ENCODE assay signal across 8 cellular contexts in the genomic region with DNA sequence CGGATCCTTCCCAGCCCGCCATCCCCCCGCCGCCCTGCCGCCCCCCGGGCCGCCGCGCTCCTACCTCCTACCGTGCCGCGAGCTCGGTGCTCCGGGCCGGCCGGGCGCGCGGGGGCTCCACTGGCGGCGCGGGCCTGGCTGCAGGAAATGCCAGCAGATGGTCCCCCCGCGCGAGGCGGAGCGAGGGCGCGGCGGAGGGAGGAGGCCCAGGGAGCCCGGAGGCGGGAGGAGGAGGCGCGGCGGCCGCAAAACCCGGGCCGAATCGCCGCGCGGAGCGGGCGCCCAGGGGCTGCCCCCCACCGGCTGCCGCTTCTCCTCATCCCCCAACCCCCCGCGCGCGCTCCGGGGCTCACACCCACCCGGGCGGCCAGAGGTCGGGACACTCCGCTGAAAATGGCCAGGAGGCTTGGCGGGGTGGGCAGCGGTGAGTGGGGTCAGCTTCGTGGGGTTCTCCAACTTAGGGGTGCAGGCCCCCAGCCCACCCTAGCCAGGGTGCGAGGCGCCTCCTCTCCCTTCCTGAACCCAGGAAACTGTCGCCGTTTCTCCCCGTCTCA. TPM values are rescaled to one million over a fixed set of nuclear protein-coding genes. Genes with fewer than 3 reads are reported as not detected.
DNase-seq lines count a peak whose midpoint lies in the region; ATAC-seq and TF ChIP-seq lines count a peak whose summit lies in the region.

Gene OSBPL5, minus strand, starts transcription at position 159 of the 554 bp plus-strand sequence. CDS start 36,162 bp downstream, outside the sequence.

- H3K4me1 Mint-ChIP-seq in activated T-helper 1 cell treated with anti-CD3 and anti-CD28 coated beads, Interleukin-12 subunit alpha, Interleukin-12 subunit beta, Interleukin-2, Interleukin-4 antibody, amounts not matched to agents 30 ng/mL and 10 ng/mL and 1 ng/mL, durations not matched to agents 14 hours and 24 hours and 36 hours (ENCODE audit: low read depth): peaks cover 11% of the 10 kb centered on the region

- TF ChIP-seq POLR2A in esophagus muscularis mucosa (IDR thresholded peaks at IDR 0.05; ENCODE audit: low read depth): no peak

- H3K27me3 ChIP-seq in esophagus muscularis mucosa (no peaks in the 10 kb centered on the region), mononuclear cell (ENCODE audit: insufficient read depth, low read length) (peaks cover 2% of the 10 kb centered on the region)

- DNase-seq in NCI-H82 (lab: John Stamatoyannopoulos, UW) (peak; percentile 74), esophagus muscularis mucosa (ENCODE audit: extremely low spot score) (no peak)
- peak; percentile 22 for DNase-seq in activated T-helper 1 cell treated with anti-CD3 and anti-CD28 coated beads, Interleukin-12 subunit alpha, Interleukin-12 subunit beta, Interleukin-2, Interleukin-4 antibody, amounts not matched to agents 30 ng/mL and 10 ng/mL and 1 ng/mL, durations not matched to agents 14 hours and 24 hours and 36 hours (ENCODE audit: low spot score)
- peak; percentile 19 to 28 for DNase-seq in stimulated activated CD8-positive, alpha-beta memory T cell treated with anti-CD3 and anti-CD28 coated beads, Interleukin-7, amount 100 ng/mL, for 1 hour (ENCODE audit: low read depth in 2 of 2)

- intact Hi-C loops in activated T-helper 1 cell treated with anti-CD3 and anti-CD28 coated beads, Interleukin-12 subunit alpha, Interleukin-12 subunit beta, Interleukin-2, Interleukin-4 antibody, amounts not matched to agents 30 ng/mL and 10 ng/mL and 1 ng/mL, durations not matched to agents 14 hours and 24 hours and 36 hours (cut with micrococcal nuclease): no loop called here
- intact Hi-C loops in esophagus muscularis mucosa (cut with DNase I): loop anchor here (5.0 kb wide), 1 partner anchor 43 kb away; no protein-coding TSS in a partner anchor

- peak within 1 kb of the TSS; percentile 85 to 99 (median 96) for H3K4me3 ChIP-seq in esophagus muscularis mucosa
- H3K4me3 ChIP-seq in mononuclear cell (ENCODE audit: low read length): peak within 1 kb of the TSS; percentile 55

- peak within 1 kb of the TSS; percentile 75 for H3K4me3 Mint-ChIP-seq in activated T-helper 1 cell treated with anti-CD3 and anti-CD28 coated beads, Interleukin-12 subunit alpha, Interleukin-12 subunit beta, Interleukin-2, Interleukin-4 antibody, amounts not matched to agents 30 ng/mL and 10 ng/mL and 1 ng/mL, durations not matched to agents 14 hours and 24 hours and 36 hours

- TF ChIP-seq EP300 in esophagus muscularis mucosa (IDR thresholded peaks at IDR 0.05): no peak

- H3K27ac ChIP-seq in esophagus muscularis mucosa (replicated peaks in 1 of 4): peak within 1 kb of the TSS; percentile 86 to 94 (median 88)

- H3K27me3 Mint-ChIP-seq in activated T-helper 1 cell treated with anti-CD3 and anti-CD28 coated beads, Interleukin-12 subunit alpha, Interleukin-12 subunit beta, Interleukin-2, Interleukin-4 antibody, amounts not matched to agents 30 ng/mL and 10 ng/mL and 1 ng/mL, durations not matched to agents 14 hours and 24 hours and 36 hours (ENCODE audit: insufficient read depth): peaks cover 35% of the 10 kb centered on the region

- H3K36me3 Mint-ChIP-seq in activated T-helper 1 cell treated with anti-CD3 and anti-CD28 coated beads, Interleukin-12 subunit alpha, Interleukin-12 subunit beta, Interleukin-2, Interleukin-4 antibody, amounts not matched to agents 30 ng/mL and 10 ng/mL and 1 ng/mL, durations not matched to agents 14 hours and 24 hours and 36 hours (ENCODE audit: low read depth): peaks cover 3% of the 10 kb centered on the region

- TF ChIP-seq CTCF in esophagus muscularis mucosa (IDR thresholded peaks at IDR 0.05): peak in 2 of 3 experiments; percentile 8 to 12

- no peaks in the 10 kb centered on the region for H3K36me3 ChIP-seq in ES-I3 (ENCODE audit: insufficient read depth, low read length)
- H3K36me3 ChIP-seq in esophagus muscularis mucosa: no peaks in the 10 kb centered on the region

- H3K27ac Mint-ChIP-seq in activated T-helper 1 cell treated with anti-CD3 and anti-CD28 coated beads, Interleukin-12 subunit alpha, Interleukin-12 subunit beta, Interleukin-2, Interleukin-4 antibody, amounts not matched to agents 30 ng/mL and 10 ng/mL and 1 ng/mL, durations not matched to agents 14 hours and 24 hours and 36 hours: peak within 1 kb of the TSS; percentile 21

- ATAC-seq in GM18517 (IDR thresholded peaks at IDR 0.05; ENCODE audit: unreplicated experiment) (no peak), HG02884 (IDR thresholded peaks at IDR 0.05; ENCODE audit: unreplicated experiment) (no peak)

- peak within 1 kb of the TSS; percentile 76; the same call in 1 of the 2 replicates for H3K9ac ChIP-seq in ES-I3 (ENCODE audit: low read depth, low read length)

- H3K4me1 ChIP-seq in ES-I3 (ENCODE audit: insufficient read depth, low read length) (peaks cover 34% of the 10 kb centered on the region; the same call in 1 of the 2 replicates), esophagus muscularis mucosa (peaks cover 63 to 75% (median 68%) of the 10 kb centered on the region in 4 donors), mononuclear cell (ENCODE audit: insufficient read depth, low read length) (peaks cover 54% of the 10 kb centered on the region)

- 6% methylated on average over 3 of the region's 63 CpGs for WGBS in esophagus muscularis mucosa

- H3K9me3 Mint-ChIP-seq in activated T-helper 1 cell treated with anti-CD3 and anti-CD28 coated beads, Interleukin-12 subunit alpha, Interleukin-12 subunit beta, Interleukin-2, Interleukin-4 antibody, amounts not matched to agents 30 ng/mL and 10 ng/mL and 1 ng/mL, durations not matched to agents 14 hours and 24 hours and 36 hours: no peaks in the 10 kb centered on the region

- H3K9me3 ChIP-seq in ES-I3 (ENCODE audit: control insufficient read depth, insufficient read depth, low read length) (no peaks in the 10 kb centered on the region), esophagus muscularis mucosa (no peaks in the 10 kb centered on the region), mononuclear cell (ENCODE audit: low read depth, low read length) (no peaks in the 10 kb centered on the region)

RNA-seq across cellular contexts. Expression of gene OSBPL5, which starts in this region (rescaled TPM):
- total RNA-seq in activated T-helper 1 cell treated with anti-CD3 and anti-CD28 coated beads, Interleukin-12 subunit alpha, Interleukin-12 subunit beta, Interleukin-2, Interleukin-4 antibody, amounts not matched to agents 30 ng/mL and 10 ng/mL and 1 ng/mL, durations not matched to agents 14 hours and 24 hours and 36 hours: 1.6 and 1.9 TPM in 2 replicates
- total RNA-seq in esophagus muscularis mucosa: 100 to 1,000 TPM in 1 of 4 donors, 10 to 100 TPM in 3; 59.6 to 119 (median 71.7) TPM
- 12.2 TPM for total RNA-seq in mononuclear cell
